ENCODE assay signal across 9 cellular contexts in the genomic region with DNA sequence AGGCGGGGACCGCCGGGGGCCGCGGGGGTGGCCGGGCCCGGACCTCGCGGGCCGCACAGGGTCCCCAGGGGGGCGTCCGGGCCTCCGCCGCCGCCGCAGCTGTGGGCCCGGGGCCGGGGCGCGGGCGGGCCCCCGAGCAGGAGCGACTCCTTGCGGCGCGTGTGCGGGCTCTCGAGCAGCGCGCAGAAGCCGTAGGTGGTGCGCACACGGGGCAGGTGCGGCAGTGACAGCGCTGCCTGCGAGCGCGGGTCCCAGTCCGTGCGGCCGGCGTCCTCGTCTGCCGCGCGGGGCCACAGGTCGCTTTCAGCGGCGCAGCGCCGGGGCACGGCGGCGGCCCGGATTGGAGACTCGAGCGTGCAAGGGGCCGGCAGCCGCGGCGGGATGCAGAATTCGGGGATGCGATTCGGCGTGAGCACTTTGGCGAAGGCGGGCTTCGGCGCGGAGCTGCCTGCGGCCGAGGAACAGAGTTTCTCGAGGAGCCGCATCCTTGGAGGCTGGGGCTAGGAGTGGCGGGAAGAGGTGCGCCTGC. TPM values are rescaled to one million over a fixed set of nuclear protein-coding genes. Genes with fewer than 3 reads are reported as not detected.
DNase-seq lines count a peak whose midpoint lies in the region; ATAC-seq, FAIRE-seq and TF ChIP-seq lines count a peak whose summit lies in the region.
"Had no signal": no experiment of that assay in that cellular context is flagged by ENCODE, and none has a peak within 500 bp of the region (broad histone marks: within the 10 kb centered on the region; RNA-seq: fewer than 3 reads in every experiment).

No MANE protein-coding gene starts in this region.

- H2AFZ ChIP-seq in PC-9 = no peak overlapping the region

- no peaks in the 10 kb centered on the region for H3K79me2 ChIP-seq in PC-9 (ENCODE audit: low read depth)

- POLR2A ChIA-PET in PC-9 (lab: Charles Lee; ENCODE audit: unreplicated experiment) = no interaction called here

- intact Hi-C loops in CD14-positive monocyte (cut with micrococcal nuclease) (no loop called here), PC-9 (cut with micrococcal nuclease; ENCODE audit: unreplicated experiment) (no loop called here)

- no peaks in the 10 kb centered on the region for H3F3A ChIP-seq in PC-9 (ENCODE audit: insufficient read depth, low read depth)

- peaks cover 0 to 3% of the 10 kb centered on the region in 2 donors for H3K36me3 Mint-ChIP-seq in CD14-positive monocyte
- H3K36me3 Mint-ChIP-seq in natural killer cell treated with Interleukin-12 subunit alpha and Interleukin-12 subunit beta and Interleukin-15 and Interleukin-18, amount 100 ng/mL, for 72 hours = no peaks in the 10 kb centered on the region

- no peaks in the 10 kb centered on the region for H3K9me3 ChIP-seq in endocrine pancreas (ENCODE audit: control insufficient read depth, low read length)
- H3K9me3 ChIP-seq in PC-9 (ENCODE audit: insufficient read depth, low read depth) = no peaks in the 10 kb centered on the region

- H3K9me3 Mint-ChIP-seq in CD14-positive monocyte = peaks cover 0 to 13% (median 8%) of the 10 kb centered on the region in 7 donors
- H3K9me3 Mint-ChIP-seq in natural killer cell treated with Interleukin-12 subunit alpha and Interleukin-12 subunit beta and Interleukin-15 and Interleukin-18, amount 100 ng/mL, for 72 hours = no peaks in the 10 kb centered on the region

- no peak for FAIRE-seq in RCC 7860 (lab: Jason Lieb, UNC)

- H3K9me2 ChIP-seq in PC-9 (ENCODE audit: insufficient read depth) = no peaks in the 10 kb centered on the region

- no peaks in the 10 kb centered on the region for H3K27me3 ChIP-seq in endocrine pancreas (ENCODE audit: control insufficient read depth, insufficient read depth, low read length)
- H3K27me3 ChIP-seq in PC-9 (ENCODE audit: insufficient read depth, low read depth) = no peaks in the 10 kb centered on the region

- no peak overlapping the region for H3K4me2 ChIP-seq in PC-9

- peak overlapping the region; percentile 63 to 85 for H3K4me3 Mint-ChIP-seq in CD14-positive monocyte
- peak overlapping the region; percentile 56 for H3K4me3 Mint-ChIP-seq in natural killer cell treated with Interleukin-12 subunit alpha and Interleukin-12 subunit beta and Interleukin-15 and Interleukin-18, amount 100 ng/mL, for 72 hours

- peak; percentile 27 to 52 for ATAC-seq in natural killer cell treated with Interleukin-12 subunit alpha and Interleukin-12 subunit beta and Interleukin-15 and Interleukin-18, amount 100 ng/mL, for 72 hours
- ATAC-seq in GM19452 (IDR thresholded peaks at IDR 0.05; ENCODE audit: unreplicated experiment) = no peak

- no peaks in the 10 kb centered on the region for H4K20me1 ChIP-seq in PC-9 (ENCODE audit: insufficient read depth)

- peaks cover 19% of the 10 kb centered on the region for H3K4me1 Mint-ChIP-seq in CD14-positive monocyte
- peaks cover 0 to 3% of the 10 kb centered on the region in 2 donors for H3K4me1 Mint-ChIP-seq in natural killer cell treated with Interleukin-12 subunit alpha and Interleukin-12 subunit beta and Interleukin-15 and Interleukin-18, amount 100 ng/mL, for 72 hours (ENCODE audit: low read depth in 2 of 2)

- no peak overlapping the region for H3K4me3 ChIP-seq in endocrine pancreas (ENCODE audit: control insufficient read depth, insufficient read depth, low read length)
- H3K4me3 ChIP-seq in PC-9 = no peak overlapping the region

- H3K9ac ChIP-seq in endocrine pancreas (ENCODE audit: control insufficient read depth, insufficient read depth, low read length) = peak overlapping the region; percentile 76

- DNase-seq in CD14-positive monocyte (ENCODE audit: low spot score) (no peak), NCI-H2227 (lab: John Stamatoyannopoulos, UW; ENCODE audit: unreplicated experiment) (peak; percentile 40), RCC 7860 (ENCODE audit: low spot score) (no peak), PC-9 (no peak), AG08395 (ENCODE audit: low spot score) (no peak)
- no peak for DNase-seq in natural killer cell treated with Interleukin-12 subunit alpha and Interleukin-12 subunit beta and Interleukin-15 and Interleukin-18, amount 100 ng/mL, for 72 hours (ENCODE audit: low spot score)

- TF ChIP-seq CTCF in CD14-positive monocyte (IDR thresholded peaks at IDR 0.05) (no peak), PC-9 (conservative IDR thresholded peaks at IDR 0.05) (no peak)

- peaks cover 22% of the 10 kb centered on the region for H3K4me1 ChIP-seq in endocrine pancreas (ENCODE audit: control insufficient read depth, insufficient read depth, low read length)
- H3K4me1 ChIP-seq in PC-9 (replicated peaks; ENCODE audit: insufficient read depth) = no peaks in the 10 kb centered on the region

- peaks cover 51 to 73% (median 62%) of the 10 kb centered on the region in 3 donors for H3K27me3 Mint-ChIP-seq in CD14-positive monocyte (ENCODE audit: low read depth in 3 of 3)
- peaks cover 53 to 60% of the 10 kb centered on the region in 2 donors for H3K27me3 Mint-ChIP-seq in natural killer cell treated with Interleukin-12 subunit alpha and Interleukin-12 subunit beta and Interleukin-15 and Interleukin-18, amount 100 ng/mL, for 72 hours

- H3K36me3 ChIP-seq in endocrine pancreas (ENCODE audit: control insufficient read depth, insufficient read depth, low read length) = no peaks in the 10 kb centered on the region
- no peaks in the 10 kb centered on the region for H3K36me3 ChIP-seq in PC-9 (ENCODE audit: low read depth)

- CTCF ChIA-PET in PC-9 (lab: Charles Lee) = no interaction called here

- BruUV-seq in PC-9 (replicated peaks; lab: Mats Ljungman, UMichigan) = no TSS peak

- no peak overlapping the region for H3K27ac Mint-ChIP-seq in CD14-positive monocyte
- H3K27ac Mint-ChIP-seq in natural killer cell treated with Interleukin-12 subunit alpha and Interleukin-12 subunit beta and Interleukin-15 and Interleukin-18, amount 100 ng/mL, for 72 hours = no peak overlapping the region

- no peak overlapping the region for H3K27ac ChIP-seq in PC-9
- H3K27ac ChIP-seq: VCaP had no signal

RNA-seq across cellular contexts. Expression of a gene that starts 0.5 kb away (rescaled TPM):
- not detected for polyA plus RNA-seq in CD14-positive monocyte
- not detected for total RNA-seq in natural killer cell treated with Interleukin-12 subunit alpha and Interleukin-12 subunit beta and Interleukin-15 and Interleukin-18, amount 100 ng/mL, for 72 hours
- total RNA-seq in PC-9 (2021) = not detected in 2 replicates
